In genomic region chr14:94080606-94081385, GRCh38 we compare ENCODE assay signal across 8 cellular contexts. TPM values are rescaled to one million over a fixed set of nuclear protein-coding genes. Genes with fewer than 3 reads are reported as not detected.
DNase-seq lines count a peak whose midpoint lies in the region; TF ChIP-seq lines count a peak whose summit lies in the region.

A gene with protein sequence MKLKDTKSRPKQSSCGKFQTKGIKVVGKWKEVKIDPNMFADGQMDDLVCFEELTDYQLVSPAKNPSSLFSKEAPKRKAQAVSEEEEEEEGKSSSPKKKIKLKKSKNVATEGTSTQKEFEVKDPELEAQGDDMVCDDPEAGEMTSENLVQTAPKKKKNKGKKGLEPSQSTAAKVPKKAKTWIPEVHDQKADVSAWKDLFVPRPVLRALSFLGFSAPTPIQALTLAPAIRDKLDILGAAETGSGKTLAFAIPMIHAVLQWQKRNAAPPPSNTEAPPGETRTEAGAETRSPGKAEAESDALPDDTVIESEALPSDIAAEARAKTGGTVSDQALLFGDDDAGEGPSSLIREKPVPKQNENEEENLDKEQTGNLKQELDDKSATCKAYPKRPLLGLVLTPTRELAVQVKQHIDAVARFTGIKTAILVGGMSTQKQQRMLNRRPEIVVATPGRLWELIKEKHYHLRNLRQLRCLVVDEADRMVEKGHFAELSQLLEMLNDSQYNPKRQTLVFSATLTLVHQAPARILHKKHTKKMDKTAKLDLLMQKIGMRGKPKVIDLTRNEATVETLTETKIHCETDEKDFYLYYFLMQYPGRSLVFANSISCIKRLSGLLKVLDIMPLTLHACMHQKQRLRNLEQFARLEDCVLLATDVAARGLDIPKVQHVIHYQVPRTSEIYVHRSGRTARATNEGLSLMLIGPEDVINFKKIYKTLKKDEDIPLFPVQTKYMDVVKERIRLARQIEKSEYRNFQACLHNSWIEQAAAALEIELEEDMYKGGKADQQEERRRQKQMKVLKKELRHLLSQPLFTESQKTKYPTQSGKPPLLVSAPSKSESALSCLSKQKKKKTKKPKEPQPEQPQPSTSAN (minus strand): TSS chr14:94081202. CDS start chr14:94079742, 1,460 bp downstream.
TSS of gene IFI27L1 (plus strand) at chr14:94081310. CDS start at chr14:94096938, 15,628 bp downstream.

- peak within 1 kb of the TSS; percentile 72 for H3K4me3 ChIP-seq in NB4 (ENCODE audit: low read depth, low read length)
- H3K4me3 ChIP-seq in SK-N-MC: peak within 1 kb of the TSS; percentile 92
- peak within 1 kb of the TSS; percentile 100 for H3K4me3 ChIP-seq in suprapubic skin

- TF ChIP-seq CTCF in HFFc6 (IDR thresholded peaks at IDR 0.05) (no peak), NB4 (IDR thresholded peaks at IDR 0.05; ENCODE audit: low read depth, low read length) (no peak), suprapubic skin (IDR thresholded peaks at IDR 0.05) (no peak)

- H3K9me3 ChIP-seq in SK-N-MC (ENCODE audit: low read depth, low read length) (peaks cover 11% of the 10 kb centered on the region), suprapubic skin (no peaks in the 10 kb centered on the region)

- peaks cover 11% of the 10 kb centered on the region for H3K27me3 Mint-ChIP-seq in HFFc6 (ENCODE audit: insufficient read depth)

- peak within 1 kb of the TSS; percentile 99 for H3K4me3 Mint-ChIP-seq in HFFc6

- H3K27ac ChIP-seq in SK-N-MC: peak within 1 kb of the TSS; percentile 49; the same call in 1 of the 2 replicates
- peak within 1 kb of the TSS; percentile 97 for H3K27ac ChIP-seq in suprapubic skin

- DNase-seq in GM04503 (ENCODE audit: low read depth): peak; percentile 72
- DNase-seq in HFFc6: peak; percentile 93
- peak; percentile 94 for DNase-seq in NB4 (ENCODE audit: low read depth)
- DNase-seq in SK-N-MC (ENCODE audit: low read depth, low spot score): peak; percentile 71
- peak; percentile 98 for DNase-seq in activated naive CD4-positive, alpha-beta T cell treated with anti-CD3 and anti-CD28 coated beads, Interleukin-2, amount 50 U/mL, for 16 hours
- peak; percentile 99 for DNase-seq in germinal center (ENCODE audit: low spot score)
- peak; percentile 47 to 97 (median 90) for DNase-seq in nucleus accumbens (lab: John Stamatoyannopoulos, UW)
- DNase-seq in suprapubic skin (ENCODE audit: low spot score in 2 of 2): peak; percentile 97 to 98

- H3K4me1 ChIP-seq in suprapubic skin: peaks cover 49% of the 10 kb centered on the region

- TF ChIP-seq POLR2A in NB4 (IDR thresholded peaks at IDR 0.05; ENCODE audit: extremely low read depth, insufficient read length) (peak; percentile 92), suprapubic skin (IDR thresholded peaks at IDR 0.05) (peak; percentile 76 to 91)

- H3K27me3 ChIP-seq in suprapubic skin: no peaks in the 10 kb centered on the region

- peaks cover 45% of the 10 kb centered on the region for H3K4me1 Mint-ChIP-seq in HFFc6 (ENCODE audit: low read depth)

- H3K36me3 Mint-ChIP-seq in HFFc6 (ENCODE audit: low read depth): peaks cover 50% of the 10 kb centered on the region

- H3K9ac ChIP-seq in SK-N-MC (ENCODE audit: insufficient read length): peak within 1 kb of the TSS; percentile 95

- H3K36me3 ChIP-seq in SK-N-MC (ENCODE audit: insufficient read depth, low read length) (peaks cover 43% of the 10 kb centered on the region), suprapubic skin (peaks cover 6% of the 10 kb centered on the region)

- peak within 1 kb of the TSS; percentile 98 for H3K27ac Mint-ChIP-seq in HFFc6

- no peak for TF ChIP-seq EP300 in suprapubic skin (IDR thresholded peaks at IDR 0.05)

- WGBS in suprapubic skin: under 1% methylated on average over 51 of the region's 79 CpGs

- H3K9me3 Mint-ChIP-seq in HFFc6: peaks cover 17% of the 10 kb centered on the region

RNA-seq across cellular contexts. Expression of the first gene that starts in this region (rescaled TPM):
- total RNA-seq in HFFc6 (2021; fragmentation: NEBNext Ultra II Directional; extraction: Animal tissue kit (Norgen Biotek cat#: 25700)): 100 to 1,000 TPM; 167 to 191 (median 187) TPM
- 100 to 1,000 TPM; 107 to 134 (median 108) TPM for total RNA-seq in suprapubic skin

RNA-seq across cellular contexts. Expression of gene IFI27L1, which starts in this region (rescaled TPM):
- total RNA-seq in HFFc6 (2021; fragmentation: NEBNext Ultra II Directional; extraction: Animal tissue kit (Norgen Biotek cat#: 25700)): 10 to 100 TPM; 22.3 to 28.2 (median 23.7) TPM
- total RNA-seq in suprapubic skin: 10 to 100 TPM in 1 of 4 donors, 1 to 10 TPM in 3; 7.2 to 11.4 (median 9.3) TPM

Comparison
In these comparisons a context has a peak if more than half of its experiments do, and no peak if none do; other contexts are left out.
1. Peak in every context shown above with its lines: DNase-seq, H3K4me3 ChIP-seq and H3K27ac ChIP-seq.